In the genomic region with DNA sequence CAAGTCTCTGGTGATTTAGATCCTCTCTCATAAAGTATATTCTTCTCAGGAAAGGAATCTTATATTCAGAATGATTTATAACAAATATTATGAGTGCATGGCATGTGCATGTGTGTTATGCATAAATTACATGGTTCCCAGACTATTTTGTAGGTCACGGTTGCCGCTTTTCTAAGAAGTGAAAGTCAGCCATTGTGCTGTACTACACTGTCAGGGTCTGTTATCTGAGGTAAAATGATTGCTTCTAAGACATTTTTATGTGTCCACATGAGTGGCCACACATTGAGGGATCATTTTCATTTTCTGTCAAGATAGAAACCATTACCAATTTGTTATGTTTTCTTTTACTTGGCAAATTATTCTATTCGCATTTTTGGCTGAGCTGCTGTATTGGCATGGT, we compare ENCODE assay signal across 1 cellular context.
TF ChIP-seq lines count a peak whose summit lies in the region.

No MANE protein-coding gene starts in this region.

TF ChIP-seq in GM12891, 5 proteins besides CTCF, POLR2A, EP300 and RAD21 (continued from another document):
- peak; percentile 93 for TF ChIP-seq PAX5 (IDR thresholded peaks at IDR 0.05; ENCODE audit: insufficient read depth, low read length, severe bottlenecking)
TF ChIP-seq in GM12891: peak in this region for 1.
